In the genomic region with DNA sequence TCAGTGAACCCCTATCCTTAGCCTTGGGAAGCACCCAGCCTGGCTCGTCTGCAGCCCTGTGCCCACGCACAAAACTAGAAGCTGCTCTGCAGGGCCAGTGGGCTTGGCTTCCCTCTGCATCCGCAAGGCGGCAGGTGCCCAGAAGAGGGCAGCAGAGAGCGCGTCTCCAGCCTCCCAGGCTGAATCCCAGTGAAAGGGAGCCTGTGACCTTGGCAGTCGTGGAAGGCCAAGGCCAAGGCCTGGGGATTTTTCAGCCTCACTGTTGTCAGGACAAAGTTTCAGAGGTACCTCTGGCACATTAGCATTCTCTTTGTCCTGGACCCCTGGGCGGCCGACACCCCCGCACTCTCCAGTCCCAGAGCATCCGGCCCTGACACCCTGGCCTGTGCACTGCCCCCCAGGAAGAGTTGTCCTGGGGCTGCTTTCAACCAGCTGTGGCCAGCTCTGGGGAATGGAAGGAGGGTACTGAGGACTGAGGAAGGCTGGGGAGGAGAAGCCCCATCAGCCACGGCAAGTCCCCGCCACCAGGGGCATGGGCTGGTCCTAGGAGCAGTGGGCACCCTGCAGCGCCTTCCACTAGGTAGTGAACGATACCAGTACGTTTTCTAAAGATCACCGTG, we compare ENCODE assay signal across 8 cellular contexts.
A peak's percentile ranks its signal among the peaks of the same experiment; 100 is the strongest.
DNase-seq lines count a peak whose midpoint lies in the region; ATAC-seq, FAIRE-seq and TF ChIP-seq lines count a peak whose summit lies in the region.

No MANE protein-coding gene starts in this region.

- no peak overlapping the region for H3K4me3 Mint-ChIP-seq in activated T-helper 2 cell treated with anti-CD3 and anti-CD28 coated beads, Interferon-gamma antibody, Interleukin-2, Interleukin-4, amounts not matched to agents 10 μg/mL and 5 μg/mL and 100 μg/mL, durations not matched to agents 14 hours and 24 hours and 36 hours (ENCODE audit: low read depth)

- H3K27ac Mint-ChIP-seq in activated T-helper 2 cell treated with anti-CD3 and anti-CD28 coated beads, Interferon-gamma antibody, Interleukin-2, Interleukin-4, amounts not matched to agents 10 μg/mL and 5 μg/mL and 100 μg/mL, durations not matched to agents 14 hours and 24 hours and 36 hours = no peak overlapping the region

- H3K36me3 ChIP-seq in neuron (ENCODE audit: insufficient read depth, low read length) = no peaks in the 10 kb centered on the region
- H3K36me3 ChIP-seq in stomach = no peaks in the 10 kb centered on the region

- H3K27ac ChIP-seq in stomach = peak overlapping the region; percentile 37 to 89 (median 74)

- TF ChIP-seq CTCF in fibroblast of the aortic adventitia (IDR thresholded peaks at IDR 0.05; ENCODE audit: insufficient read depth, low read length) (peak; percentile 95), stomach (IDR thresholded peaks at IDR 0.05) (peak in 5 of 7 experiments; percentile 86 to 94 (median 91))

- 40 to 79% (median 45%) methylated on average over 6 to 17 of the region's 17 CpGs for WGBS in stomach, 5 donors

- H3K4me1 ChIP-seq in neuron (ENCODE audit: insufficient read depth, low read length) = peaks cover 8% of the 10 kb centered on the region
- peaks cover 8 to 60% (median 22%) of the 10 kb centered on the region in 4 donors for H3K4me1 ChIP-seq in stomach

- peak; percentile 53 for ATAC-seq in HG03378 (IDR thresholded peaks at IDR 0.05; ENCODE audit: unreplicated experiment)

- no peaks in the 10 kb centered on the region for H3K36me3 Mint-ChIP-seq in activated T-helper 2 cell treated with anti-CD3 and anti-CD28 coated beads, Interferon-gamma antibody, Interleukin-2, Interleukin-4, amounts not matched to agents 10 μg/mL and 5 μg/mL and 100 μg/mL, durations not matched to agents 14 hours and 24 hours and 36 hours (ENCODE audit: low read depth)

- H2AFZ ChIP-seq in neuron (ENCODE audit: low read depth, low read length) = peak overlapping the region; percentile 39

- intact Hi-C loops in activated T-helper 2 cell treated with anti-CD3 and anti-CD28 coated beads, Interferon-gamma antibody, Interleukin-2, Interleukin-4, amounts not matched to agents 10 μg/mL and 5 μg/mL and 100 μg/mL, durations not matched to agents 14 hours and 24 hours and 36 hours (cut with micrococcal nuclease) = loop anchor here (1.0 to 5.0 kb wide), 2 partner anchors 122 to 175 kb away; no protein-coding TSS in a partner anchor
- intact Hi-C loops in stomach (cut with DNase I; ENCODE audit: low total_unique reads) = loop anchor here (5.0 kb wide), 1 partner anchor 110 kb away; the partner anchor contains the start of gene CSNK1A1

- H3K27me3 Mint-ChIP-seq in activated T-helper 2 cell treated with anti-CD3 and anti-CD28 coated beads, Interferon-gamma antibody, Interleukin-2, Interleukin-4, amounts not matched to agents 10 μg/mL and 5 μg/mL and 100 μg/mL, durations not matched to agents 14 hours and 24 hours and 36 hours (ENCODE audit: low read depth) = no peaks in the 10 kb centered on the region

- H3K9me3 Mint-ChIP-seq in activated T-helper 2 cell treated with anti-CD3 and anti-CD28 coated beads, Interferon-gamma antibody, Interleukin-2, Interleukin-4, amounts not matched to agents 10 μg/mL and 5 μg/mL and 100 μg/mL, durations not matched to agents 14 hours and 24 hours and 36 hours = no peaks in the 10 kb centered on the region

- in situ Hi-C loops in ACHN (cut with HindIII; ENCODE audit: low pct_ligation_motif_present, low pct_unique_long_range_greater_than_20kb, low sequenced_read_pairs) = no loop called here

- no peak for TF ChIP-seq POLR2A in stomach (IDR thresholded peaks at IDR 0.05)

- peak; percentile 67 for DNase-seq in ACHN
- DNase-seq in GM18507 (ENCODE audit: extremely low spot score, insufficient read length, low read depth) = peak; percentile 56
- peak; percentile 69 for DNase-seq in RKO (ENCODE audit: low spot score)
- DNase-seq in activated T-helper 2 cell treated with anti-CD3 and anti-CD28 coated beads, Interferon-gamma antibody, Interleukin-2, Interleukin-4, amounts not matched to agents 10 μg/mL and 5 μg/mL and 100 μg/mL, durations not matched to agents 14 hours and 24 hours and 36 hours (ENCODE audit: low spot score) = peak; percentile 52
- DNase-seq in fibroblast of the aortic adventitia (ENCODE audit: low read depth) = peak; percentile 79
- DNase-seq in stomach = peak; percentile 90

- peaks cover 24% of the 10 kb centered on the region for H3K4me1 Mint-ChIP-seq in activated T-helper 2 cell treated with anti-CD3 and anti-CD28 coated beads, Interferon-gamma antibody, Interleukin-2, Interleukin-4, amounts not matched to agents 10 μg/mL and 5 μg/mL and 100 μg/mL, durations not matched to agents 14 hours and 24 hours and 36 hours (ENCODE audit: low read depth)

- H3K27me3 ChIP-seq in neuron (ENCODE audit: insufficient read depth, low read length) (no peaks in the 10 kb centered on the region), stomach (no peaks in the 10 kb centered on the region)

- peak; percentile 56 for FAIRE-seq in GM18507 (lab: Jason Lieb, UNC)

- TF ChIP-seq EP300 in stomach (IDR thresholded peaks at IDR 0.05) = no peak

- H3K4me3 ChIP-seq in fibroblast of the aortic adventitia (ENCODE audit: low read depth, low read length) = no peak overlapping the region
- no peak overlapping the region for H3K4me3 ChIP-seq in neuron (ENCODE audit: low read length)
- no peak overlapping the region for H3K4me3 ChIP-seq in stomach

- no peaks in the 10 kb centered on the region for H3K9me3 ChIP-seq in neuron (ENCODE audit: low read length)
- no peaks in the 10 kb centered on the region for H3K9me3 ChIP-seq in stomach
